Comparison of ENCODE assay signal across 9 cellular contexts in the genomic region with DNA sequence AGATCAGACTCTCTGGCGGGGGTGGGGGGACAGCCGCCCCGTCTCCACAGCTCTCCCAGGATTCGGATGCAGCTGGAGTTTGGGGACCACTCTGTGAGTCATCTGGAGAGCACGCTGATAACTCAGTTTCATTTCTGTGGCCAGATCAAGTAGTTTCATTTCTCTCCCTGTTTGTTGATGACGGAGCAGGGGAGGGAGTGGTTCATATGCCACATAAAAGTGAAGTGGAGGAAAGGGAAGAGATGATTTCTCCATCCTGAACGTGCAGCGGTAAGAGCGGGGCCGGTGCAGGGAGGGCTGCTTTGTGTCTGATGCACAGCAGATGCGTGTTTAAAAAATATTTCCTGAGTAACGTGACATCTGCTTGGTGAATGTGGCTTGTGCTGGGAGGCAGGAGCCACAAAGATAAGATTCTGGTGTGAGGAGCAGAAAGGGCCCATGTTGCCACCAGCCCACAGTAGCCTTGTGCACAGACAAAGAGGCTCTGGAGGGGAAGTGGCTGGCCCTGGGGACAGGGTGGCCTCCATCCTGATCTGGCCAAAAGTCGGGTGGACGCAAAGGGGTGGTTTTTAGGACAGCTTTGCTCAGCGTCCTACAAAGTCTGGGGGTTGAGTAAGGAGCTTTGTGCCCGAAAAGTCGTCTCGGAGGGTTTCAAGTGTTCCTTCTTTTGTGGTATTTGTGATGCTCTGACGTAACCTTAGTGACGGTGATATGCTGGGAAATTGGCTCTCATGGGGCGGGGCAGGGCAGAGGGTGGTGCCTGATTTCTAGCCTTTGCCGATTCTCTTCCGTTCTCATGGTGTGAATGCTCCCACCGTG. TPM values are rescaled to one million over a fixed set of nuclear protein-coding genes. Genes with fewer than 3 reads are reported as not detected.
DNase-seq lines count a peak whose midpoint lies in the region; ATAC-seq and TF ChIP-seq lines count a peak whose summit lies in the region.
"Had no signal": no experiment of that assay in that cellular context is flagged by ENCODE, and none has a peak within 500 bp of the region (broad histone marks: within the 10 kb centered on the region; RNA-seq: fewer than 3 reads in every experiment).

A gene with protein sequence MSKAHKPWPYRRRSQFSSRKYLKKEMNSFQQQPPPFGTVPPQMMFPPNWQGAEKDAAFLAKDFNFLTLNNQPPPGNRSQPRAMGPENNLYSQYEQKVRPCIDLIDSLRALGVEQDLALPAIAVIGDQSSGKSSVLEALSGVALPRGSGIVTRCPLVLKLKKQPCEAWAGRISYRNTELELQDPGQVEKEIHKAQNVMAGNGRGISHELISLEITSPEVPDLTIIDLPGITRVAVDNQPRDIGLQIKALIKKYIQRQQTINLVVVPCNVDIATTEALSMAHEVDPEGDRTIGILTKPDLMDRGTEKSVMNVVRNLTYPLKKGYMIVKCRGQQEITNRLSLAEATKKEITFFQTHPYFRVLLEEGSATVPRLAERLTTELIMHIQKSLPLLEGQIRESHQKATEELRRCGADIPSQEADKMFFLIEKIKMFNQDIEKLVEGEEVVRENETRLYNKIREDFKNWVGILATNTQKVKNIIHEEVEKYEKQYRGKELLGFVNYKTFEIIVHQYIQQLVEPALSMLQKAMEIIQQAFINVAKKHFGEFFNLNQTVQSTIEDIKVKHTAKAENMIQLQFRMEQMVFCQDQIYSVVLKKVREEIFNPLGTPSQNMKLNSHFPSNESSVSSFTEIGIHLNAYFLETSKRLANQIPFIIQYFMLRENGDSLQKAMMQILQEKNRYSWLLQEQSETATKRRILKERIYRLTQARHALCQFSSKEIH (plus strand): TSS at position 242 of the 819 bp plus-strand sequence. CDS start 14,880 bp downstream, outside the sequence.

- no peaks in the 10 kb centered on the region for H3K4me1 ChIP-seq in prostate gland (replicated peaks)
- no peaks in the 10 kb centered on the region for H3K4me1 ChIP-seq in urinary bladder (ENCODE audit: insufficient read depth)

- H3K27me3 ChIP-seq in prostate gland (replicated peaks; ENCODE audit: insufficient read depth) = no peaks in the 10 kb centered on the region

- peak; percentile 61 for ATAC-seq in GM21619 (IDR thresholded peaks at IDR 0.05; ENCODE audit: unreplicated experiment)

- intact Hi-C loops in prostate gland (cut with DNase I) = no loop called here

- DNase-seq in EH (ENCODE audit: low read depth) = peak; percentile 89
- DNase-seq in MV-4-11 (lab: John Stamatoyannopoulos, UW) = peak; percentile 96
- DNase-seq in activated CD8-positive, alpha-beta memory T cell treated with anti-CD3 and anti-CD28 coated beads, Interleukin-2, amount 50 U/mL, for 24 hours (ENCODE audit: extremely low read depth) = peak; percentile 46
- DNase-seq in fibroblast of mammary gland (ENCODE audit: low read depth) = peak; percentile 93
- no peak for DNase-seq in prostate gland (ENCODE audit: low spot score)
- no peak for DNase-seq in NK-92 (lab: John Stamatoyannopoulos, UW; ENCODE audit: unreplicated experiment)

- H3K27ac ChIP-seq in prostate gland (peak within 1 kb of the TSS; percentile 28 to 30), urinary bladder (ENCODE audit: low read depth) (peak within 1 kb of the TSS; percentile 61)
- H3K27ac ChIP-seq: VCaP had no signal

- H3K9me3 ChIP-seq in prostate gland = no peaks in the 10 kb centered on the region

- WGBS in prostate gland = 61% methylated on average over 24 of the region's 24 CpGs
- WGBS in urinary bladder = 38% methylated on average over 24 of the region's 24 CpGs

- TF ChIP-seq POLR2A in prostate gland (IDR thresholded peaks at IDR 0.05) = peak; percentile 19

- no peaks in the 10 kb centered on the region for H3K36me3 ChIP-seq in prostate gland
- no peaks in the 10 kb centered on the region for H3K36me3 ChIP-seq in urinary bladder (ENCODE audit: insufficient read depth)

- TF ChIP-seq CTCF in fibroblast of mammary gland (conservative IDR thresholded peaks at IDR 0.05; ENCODE audit: control insufficient read depth, insufficient read depth, low read depth, low read length) (no peak), prostate gland (IDR thresholded peaks at IDR 0.05) (no peak)

- H3K4me3 ChIP-seq in fibroblast of mammary gland (ENCODE audit: control insufficient read depth, low read depth, low read length) = peak within 1 kb of the TSS; percentile 60
- H3K4me3 ChIP-seq in prostate gland = peak within 1 kb of the TSS in 1 of 2 donors; percentile 5
- H3K4me3 ChIP-seq in urinary bladder (ENCODE audit: low read depth, low read length) = peak within 1 kb of the TSS; percentile 19

RNA-seq across cellular contexts. Expression of the gene that starts here (rescaled TPM):
- total RNA-seq in prostate gland (1 to 10 TPM; 1.7 to 4.9 TPM), urinary bladder (10.3 TPM)
- 8.2 TPM for polyA plus RNA-seq in urinary bladder

Comparison
In these comparisons a context has a peak if more than half of its experiments do, and no peak if none do; other contexts are left out.
1. DNase-seq: peak in EH (single experiment), MV-4-11 (single experiment), activated CD8-positive, alpha-beta memory T cell treated with anti-CD3 and anti-CD28 coated beads, Interleukin-2, amount 50 U/mL, for 24 hours (single experiment) and fibroblast of mammary gland (single experiment); none in prostate gland (single experiment) and NK-92 (single experiment).